In genomic region chr5:160230686-160231527, GRCh38 we compare ENCODE assay signal across 10 cellular contexts. TPM values are rescaled to one million over a fixed set of nuclear protein-coding genes. Genes with fewer than 3 reads are reported as not detected.
DNase-seq lines count a peak whose midpoint lies in the region; ATAC-seq, FAIRE-seq and TF ChIP-seq lines count a peak whose summit lies in the region.
"Had no signal": no experiment of that assay in that cellular context is flagged by ENCODE, and none has a peak within 500 bp of the region (broad histone marks: within the 10 kb centered on the region; RNA-seq: fewer than 3 reads in every experiment).

No MANE protein-coding gene starts in this region.

- H3K18ac ChIP-seq in mesenchymal stem cell (ENCODE audit: low read depth in 1 of 2, low read length in 2 of 2) = no peak overlapping the region

- ATAC-seq in GM21619 (IDR thresholded peaks at IDR 0.05; ENCODE audit: unreplicated experiment) = peak; percentile 63
- no peak for ATAC-seq in HG03025 (IDR thresholded peaks at IDR 0.05; ENCODE audit: low FRiP score, unreplicated experiment)
- ATAC-seq: naive thymus-derived CD8-positive, alpha-beta T cell had no signal

- no peak overlapping the region for H3K23ac ChIP-seq in mesenchymal stem cell (ENCODE audit: low read length in 2 of 2)

- no peaks in the 10 kb centered on the region for H3K36me3 ChIP-seq in mesenchymal stem cell (ENCODE audit: control insufficient read depth in 1 of 2, insufficient read depth in 2 of 2, low read depth in 1 of 2, low read length in 2 of 2)
- H3K36me3 ChIP-seq: cardiac muscle cell had no signal

- no peak overlapping the region for H2BK120ac ChIP-seq in mesenchymal stem cell (ENCODE audit: low read depth, low read length)

- H4K8ac ChIP-seq in mesenchymal stem cell (ENCODE audit: low read length) = no peak overlapping the region

- H3K4me1 ChIP-seq in mesenchymal stem cell (ENCODE audit: control insufficient read depth, insufficient read depth, low read depth, low read length) = no peaks in the 10 kb centered on the region

- H3K4ac ChIP-seq in mesenchymal stem cell (ENCODE audit: low read depth in 1 of 2, low read length in 2 of 2) = no peak overlapping the region

- no peak overlapping the region for H2AK5ac ChIP-seq in mesenchymal stem cell (ENCODE audit: low read length, severe bottlenecking)

- FAIRE-seq in GM12891 (lab: Jason Lieb, UNC) (peak; percentile 87), RCC 7860 (lab: Jason Lieb, UNC) (peak; percentile 80)

- H2BK15ac ChIP-seq in mesenchymal stem cell (ENCODE audit: low read depth, poor library complexity, severe bottlenecking) = no peak overlapping the region

- no peaks in the 10 kb centered on the region for H3K9me3 ChIP-seq in mesenchymal stem cell (ENCODE audit: control insufficient read depth, low read length)

- no peak overlapping the region for H3K4me2 ChIP-seq in mesenchymal stem cell (ENCODE audit: low read length, poor library complexity, severe bottlenecking)

- no peak overlapping the region for H2BK5ac ChIP-seq in mesenchymal stem cell (ENCODE audit: low read depth, low read length, poor library complexity, severe bottlenecking)

- H3K79me1 ChIP-seq in mesenchymal stem cell (replicated peaks; ENCODE audit: low read length, poor library complexity, severe bottlenecking) = no peaks in the 10 kb centered on the region

- H2AFZ ChIP-seq in mesenchymal stem cell (ENCODE audit: low read depth, low read length) = no peak overlapping the region

- no peak overlapping the region for H3K4me3 ChIP-seq in mesenchymal stem cell (ENCODE audit: insufficient read depth in 1 of 2, low read depth in 1 of 2, low read length in 2 of 2)
- H3K4me3 ChIP-seq: cardiac muscle cell had no signal

- TF ChIP-seq POLR2A in GM12891 (IDR thresholded peaks at IDR 0.05; ENCODE audit: low read depth, low read length) = no peak

- H3K14ac ChIP-seq in mesenchymal stem cell (ENCODE audit: low read length in 2 of 2) = no peak overlapping the region

- WGBS in mesenchymal stem cell = 89% methylated on average over 8 of the region's 9 CpGs

- no peak overlapping the region for H4K91ac ChIP-seq in mesenchymal stem cell (ENCODE audit: low read length)

- DNase-seq in GM12891 (ENCODE audit: insufficient read length, low spot score) (no peak), RCC 7860 (ENCODE audit: low spot score) (peak; percentile 87), mesenchymal stem cell (no peak), epidermal melanocyte (ENCODE audit: insufficient read length, low spot score) (no peak)
- DNase-seq in effector CD8-positive, alpha-beta T cell (lab: John Stamatoyannopoulos, UW) = no peak
- DNase-seq in stimulated activated CD4-positive, alpha-beta T cell treated with anti-CD3 and anti-CD28 coated beads, Interleukin-4, amount 100 ng/mL, for 1 hour = no peak
- DNase-seq: naive thymus-derived CD8-positive, alpha-beta T cell had no signal

- no peak overlapping the region for H2BK12ac ChIP-seq in mesenchymal stem cell (ENCODE audit: low read length in 2 of 2)

- H3K9ac ChIP-seq in mesenchymal stem cell (ENCODE audit: low read length) = peak overlapping the region; percentile 9

- H3K27me3 ChIP-seq in mesenchymal stem cell (ENCODE audit: control insufficient read depth in 1 of 2, insufficient read depth in 1 of 2, low read length in 2 of 2) = no peaks in the 10 kb centered on the region
- H3K27me3 ChIP-seq: cardiac muscle cell had no signal

- H3K27ac ChIP-seq in mesenchymal stem cell (ENCODE audit: low read length, poor library complexity, severe bottlenecking) = no peak overlapping the region
- H3K27ac ChIP-seq: cardiac muscle cell had no signal

TF ChIP-seq in GM12891, 5 proteins besides CTCF, POLR2A, EP300 and RAD21:
- TF ChIP-seq SPI1 (IDR thresholded peaks at IDR 0.05; ENCODE audit: low read depth, low read length) (peak; percentile 85), POLR2AphosphoS5 (IDR thresholded peaks at IDR 0.05; ENCODE audit: low read depth, low read length) (no peak)
TF ChIP-seq in GM12891: peak in this region for 1.

RNA-seq across cellular contexts. Expression of gene FABP6, which starts 1.6 kb away (rescaled TPM):
- 13.0 TPM for polyA plus RNA-seq in GM12891 (2012; ENCODE audit: low read depth, missing spikeins)
- polyA plus RNA-seq in mesenchymal stem cell (2013, experiment 1 of 2) = not detected
- polyA plus RNA-seq in mesenchymal stem cell (2013, experiment 2 of 2) = 0.10 TPM
- polyA plus RNA-seq: naive thymus-derived CD8-positive, alpha-beta T cell had no signal
